10 cellular contexts compared by ENCODE assay signal in the genomic region with DNA sequence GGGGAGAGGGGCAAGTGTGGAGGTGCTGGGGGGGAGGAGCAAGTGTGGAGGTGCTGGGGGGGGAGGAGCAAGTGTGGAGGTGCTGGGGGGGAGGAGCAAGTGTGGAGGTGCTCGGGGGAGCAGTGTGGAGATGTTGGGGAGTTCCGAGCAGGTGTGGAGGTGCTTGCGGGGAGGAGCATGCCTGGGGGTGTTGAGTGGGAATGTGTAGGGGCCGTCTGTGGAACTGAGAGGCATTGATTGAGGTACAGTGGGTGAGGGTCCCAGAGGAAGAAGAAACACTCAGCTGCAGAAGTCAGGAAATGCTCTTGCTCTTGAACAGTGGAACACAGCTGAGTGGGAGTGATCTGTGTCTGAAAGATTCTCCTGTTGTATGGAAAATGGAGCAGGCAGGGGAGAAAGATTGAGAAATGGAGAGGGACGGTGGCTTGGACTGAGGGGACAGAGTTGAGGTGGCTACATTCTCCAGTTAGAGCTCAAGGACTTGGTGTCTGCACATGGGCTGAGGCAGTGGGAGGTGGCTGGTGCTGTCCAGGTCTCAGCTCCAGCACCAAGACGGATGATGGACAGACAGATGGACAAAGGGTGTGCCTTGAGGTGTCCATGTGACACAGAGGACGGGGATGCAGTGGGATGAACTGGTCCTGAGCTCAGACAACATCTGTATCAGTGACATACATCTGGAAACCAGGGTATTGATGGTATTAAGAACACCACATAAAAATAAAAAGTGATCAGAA. TPM values are rescaled to one million over a fixed set of nuclear protein-coding genes. Genes with fewer than 3 reads are reported as not detected.
DNase-seq lines count a peak whose midpoint lies in the region; ATAC-seq and TF ChIP-seq lines count a peak whose summit lies in the region.
"Had no signal": no experiment of that assay in that cellular context is flagged by ENCODE, and none has a peak within 500 bp of the region (broad histone marks: within the 10 kb centered on the region; RNA-seq: fewer than 3 reads in every experiment).

No MANE protein-coding gene starts in this region.

- intact Hi-C loops in upper lobe of right lung (cut with DNase I), result no loop called here

- no peak for DNase-seq in activated naive CD4-positive, alpha-beta T cell treated with anti-CD3 and anti-CD28 coated beads, Interleukin-2, amount 50 U/mL, for 16 hours
- DNase-seq in activated CD8-positive, alpha-beta memory T cell treated with anti-CD3 and anti-CD28 coated beads, Interleukin-2, amount 50 U/mL, for 48 hours, result peak; percentile 40
- no peak for DNase-seq in immature natural killer cell
- DNase-seq in upper lobe of right lung, result no peak
- DNase-seq in NCI-H2107 treated with DMSO at 0.1 percent for 48 hours (lab: John Stamatoyannopoulos, UW; ENCODE audit: unreplicated experiment), result no peak
- no peak for DNase-seq in NK-92 (lab: John Stamatoyannopoulos, UW; ENCODE audit: unreplicated experiment)
- DNase-seq in NCI-H446 treated with DMSO at 0.1 percent for 48 hours (lab: John Stamatoyannopoulos, UW), result no peak
- DNase-seq: effector memory CD8-positive, alpha-beta T cell; islet precursor cell had no signal

- H3K9me3 ChIP-seq in upper lobe of right lung, result no peaks in the 10 kb centered on the region

- peak; percentile 17 for ATAC-seq in upper lobe of right lung
- ATAC-seq: effector memory CD8-positive, alpha-beta T cell had no signal

- H3K4me3 ChIP-seq in upper lobe of right lung, result no peak overlapping the region

- no peak overlapping the region for H3K27ac ChIP-seq in upper lobe of right lung

- peak overlapping the region; percentile 44 for H3K27ac Mint-ChIP-seq in activated naive CD4-positive, alpha-beta T cell treated with anti-CD3 and anti-CD28 coated beads, Interleukin-2, amount 50 U/mL, for 24 hours
- peak overlapping the region; percentile 23 to 94 (median 60) for H3K27ac Mint-ChIP-seq in immature natural killer cell

- peaks cover 19% of the 10 kb centered on the region for H3K36me3 ChIP-seq in upper lobe of right lung

- H3K9me3 Mint-ChIP-seq in activated naive CD4-positive, alpha-beta T cell treated with anti-CD3 and anti-CD28 coated beads, Interleukin-2, amount 50 U/mL, for 24 hours, result no peaks in the 10 kb centered on the region
- no peaks in the 10 kb centered on the region for H3K9me3 Mint-ChIP-seq in immature natural killer cell
- H3K9me3 Mint-ChIP-seq: effector memory CD8-positive, alpha-beta T cell had no signal

- no peak overlapping the region for H3K4me3 Mint-ChIP-seq in activated naive CD4-positive, alpha-beta T cell treated with anti-CD3 and anti-CD28 coated beads, Interleukin-2, amount 50 U/mL, for 24 hours
- H3K4me3 Mint-ChIP-seq in immature natural killer cell, result peak overlapping the region in 1 of 5 donors; percentile 33
- H3K4me3 Mint-ChIP-seq: effector memory CD8-positive, alpha-beta T cell had no signal

- no peaks in the 10 kb centered on the region for H3K4me1 ChIP-seq in upper lobe of right lung

- H3K27me3 ChIP-seq in upper lobe of right lung, result no peaks in the 10 kb centered on the region

- TF ChIP-seq CTCF in upper lobe of right lung (IDR thresholded peaks at IDR 0.05), result no peak

- no peaks in the 10 kb centered on the region for H3K4me1 Mint-ChIP-seq in activated naive CD4-positive, alpha-beta T cell treated with anti-CD3 and anti-CD28 coated beads, Interleukin-2, amount 50 U/mL, for 24 hours
- H3K4me1 Mint-ChIP-seq in immature natural killer cell, result peaks cover 26 to 45% of the 10 kb centered on the region in 2 donors

- no peaks in the 10 kb centered on the region for H3K27me3 Mint-ChIP-seq in activated naive CD4-positive, alpha-beta T cell treated with anti-CD3 and anti-CD28 coated beads, Interleukin-2, amount 50 U/mL, for 24 hours
- peaks cover 0 to 4% (median 3%) of the 10 kb centered on the region in 3 donors for H3K27me3 Mint-ChIP-seq in immature natural killer cell (ENCODE audit: low read depth in 3 of 3)
- H3K27me3 Mint-ChIP-seq: effector memory CD8-positive, alpha-beta T cell had no signal

- peaks cover 4% of the 10 kb centered on the region for H3K36me3 Mint-ChIP-seq in activated naive CD4-positive, alpha-beta T cell treated with anti-CD3 and anti-CD28 coated beads, Interleukin-2, amount 50 U/mL, for 24 hours
- peaks cover 11 to 26% (median 19%) of the 10 kb centered on the region in 3 donors for H3K36me3 Mint-ChIP-seq in immature natural killer cell

RNA-seq across cellular contexts. Expression of a gene that starts 25.2 kb away (rescaled TPM):
- polyA plus RNA-seq in immature natural killer cell, result 1 to 10 TPM; 3.5 to 7.9 (median 5.7) TPM
- 6.5 TPM for total RNA-seq in upper lobe of right lung
